In genomic region chr15:66215811-66216210, GRCh38 we compare ENCODE assay signal across 5 cellular contexts. TPM values are rescaled to one million over a fixed set of nuclear protein-coding genes. Genes with fewer than 3 reads are reported as not detected.
"Had no signal": no experiment of that assay in that cellular context is flagged by ENCODE, and none has a peak within 500 bp of the region (broad histone marks: within the 10 kb centered on the region; RNA-seq: fewer than 3 reads in every experiment).

No MANE protein-coding gene starts in this region.

- DNase-seq: IMR-90, KBM-7, KG1 had no signal

- ATAC-seq: HepG2, K562 had no signal

RNA-seq across cellular contexts. Expression of gene MEGF11, which starts 37.7 kb away (rescaled TPM):
- total RNA-seq: HepG2, IMR-90, K562 had no signal
